ENCODE assay signal across 8 cellular contexts in genomic region chr4:22389240-22389871, GRCh38.
DNase-seq lines count a peak whose midpoint lies in the region; ATAC-seq and TF ChIP-seq lines count a peak whose summit lies in the region.

No MANE protein-coding gene starts in this region.

- no peaks in the 10 kb centered on the region for H3K9me3 ChIP-seq in NT2/D1 (ENCODE audit: insufficient read depth, low read length)
- no peaks in the 10 kb centered on the region for H3K9me3 ChIP-seq in ascending aorta
- H3K9me3 ChIP-seq in gastrocnemius medialis, result no peaks in the 10 kb centered on the region

- H3K27me3 ChIP-seq in NT2/D1 (ENCODE audit: insufficient read depth, insufficient read length) (no peaks in the 10 kb centered on the region), ascending aorta (no peaks in the 10 kb centered on the region), gastrocnemius medialis (no peaks in the 10 kb centered on the region)

- peaks cover 33% of the 10 kb centered on the region for H3K36me3 ChIP-seq in NT2/D1 (ENCODE audit: insufficient read depth, insufficient read length, low read length)
- H3K36me3 ChIP-seq in ascending aorta, result peaks cover 6 to 10% of the 10 kb centered on the region in 2 donors
- H3K36me3 ChIP-seq in gastrocnemius medialis, result peaks cover 0 to 20% of the 10 kb centered on the region in 2 donors

- TF ChIP-seq POLR2A in gastrocnemius medialis (IDR thresholded peaks at IDR 0.05), result no peak

- TF ChIP-seq CTCF in ascending aorta (IDR thresholded peaks at IDR 0.05), result peak; percentile 18 to 63 (median 53)
- TF ChIP-seq CTCF in gastrocnemius medialis (IDR thresholded peaks at IDR 0.05 in 4 of 5, conservative IDR thresholded peaks at IDR 0.05 in 1 of 5), result peak in 4 of 5 experiments; percentile 40 to 69 (median 50)

- in situ Hi-C loops in gastrocnemius medialis (cut with MboI; ENCODE audit: low sequenced_read_pairs in 4 of 4), result loop anchor here (25.0 kb wide), 1 partner anchor 602 kb away; no protein-coding TSS in a partner anchor

- no peak overlapping the region for H3K9ac ChIP-seq in NT2/D1 (ENCODE audit: insufficient read length, low read depth)

- no peaks in the 10 kb centered on the region for H3K4me1 ChIP-seq in NT2/D1 (ENCODE audit: insufficient read depth, insufficient read length)
- H3K4me1 ChIP-seq in ascending aorta, result no peaks in the 10 kb centered on the region
- peaks cover 6 to 20% of the 10 kb centered on the region in 2 donors for H3K4me1 ChIP-seq in gastrocnemius medialis

- ATAC-seq in GM18868 (IDR thresholded peaks at IDR 0.05; ENCODE audit: unreplicated experiment) (peak; percentile 94), HG03521 (IDR thresholded peaks at IDR 0.05; ENCODE audit: unreplicated experiment) (peak; percentile 56), gastrocnemius medialis (no peak)

- intact Hi-C loops in ascending aorta (cut with DNase I), result loop anchor here (2.0 kb wide), 1 partner anchor 601 kb away; no protein-coding TSS in a partner anchor
- intact Hi-C loops in gastrocnemius medialis (cut with DNase I; ENCODE audit: low total_unique reads), result loop anchor here (1.0 kb wide), 1 partner anchor 600 kb away; no protein-coding TSS in a partner anchor

- H3K4me3 ChIP-seq in NT2/D1 (ENCODE audit: insufficient read length, low read depth) (no peak overlapping the region), ascending aorta (no peak overlapping the region), gastrocnemius medialis (no peak overlapping the region)

- H3K27ac ChIP-seq in ascending aorta (no peak overlapping the region), gastrocnemius medialis (no peak overlapping the region)

- DNase-seq in CD1c-positive myeloid dendritic cell (ENCODE audit: extremely low spot score), result peak; percentile 34
- peak; percentile 47 for DNase-seq in NT2/D1 (ENCODE audit: low read depth, low spot score)
- no peak for DNase-seq in ascending aorta (ENCODE audit: low spot score in 2 of 2)
- DNase-seq in hepatic stellate cell (ENCODE audit: low spot score), result peak; percentile 24
- DNase-seq in gastrocnemius medialis, result no peak
- no peak for DNase-seq in activated effector memory CD4-positive, alpha-beta T cell treated with Interleukin-2 at 50 U/mL for 16 hours

Comparison
In these comparisons a context has a peak if more than half of its experiments do, and no peak if none do; other contexts are left out.
1. DNase-seq: peak in CD1c-positive myeloid dendritic cell (single experiment), NT2/D1 (single experiment) and hepatic stellate cell (single experiment); none in ascending aorta (0 of 2), gastrocnemius medialis (0 of 2) and activated effector memory CD4-positive, alpha-beta T cell treated with Interleukin-2 at 50 U/mL for 16 hours (single experiment).
2. ATAC-seq: peak in GM18868 (single experiment) and HG03521 (single experiment); none in gastrocnemius medialis (0 of 2).